Comparison of ENCODE assay signal across 2 cellular contexts in genomic region chr5:67243349-67243748, GRCh38.
TF ChIP-seq lines count a peak whose summit lies in the region.

No MANE protein-coding gene starts in this region.

TF ChIP-seq in IMR-90, 13 proteins besides CTCF, POLR2A, EP300 and RAD21 (continued from another document):
- TF ChIP-seq ELK1 (IDR thresholded peaks at IDR 0.05; ENCODE audit: borderline replicate concordance, low read depth, low read length) (no peak), FOS (IDR thresholded peaks at IDR 0.05; ENCODE audit: low read depth, low read length) (no peak), RFX5 (IDR thresholded peaks at IDR 0.05; ENCODE audit: low read depth, low read length) (no peak), MXI1 (IDR thresholded peaks at IDR 0.05; ENCODE audit: borderline replicate concordance, low read depth, low read length) (no peak), MAZ (IDR thresholded peaks at IDR 0.05; ENCODE audit: borderline replicate concordance, low read depth, low read length) (no peak), BHLHE40 (IDR thresholded peaks at IDR 0.05; ENCODE audit: low read depth, low read length) (no peak), MAFK (IDR thresholded peaks at IDR 0.05; ENCODE audit: low read depth, low read length) (no peak), USF2 (IDR thresholded peaks at IDR 0.05; ENCODE audit: low read depth, low read length) (no peak), NFE2L2 (IDR thresholded peaks at IDR 0.05; ENCODE audit: low read depth, low read length) (no peak)
TF ChIP-seq in IMR-90: peak in this region for 0.

TF ChIP-seq in SK-N-SH, 30 proteins besides CTCF, POLR2A, EP300 and RAD21 (continued from another document):
- TF ChIP-seq USF1 (IDR thresholded peaks at IDR 0.05; ENCODE audit: borderline replicate concordance, low read depth) (no peak), REST (IDR thresholded peaks at IDR 0.05; ENCODE audit: low read depth, low read length) (no peak), ELF1 (IDR thresholded peaks at IDR 0.05) (no peak), POLR2AphosphoS5 (IDR thresholded peaks at IDR 0.05; ENCODE audit: low read depth, low read length) (no peak), YY1 (IDR thresholded peaks at IDR 0.05; ENCODE audit: low read depth) (no peak), JUND (IDR thresholded peaks at IDR 0.05) (no peak), PBX3 (IDR thresholded peaks at IDR 0.05) (no peak), RFX5 (IDR thresholded peaks at IDR 0.05; ENCODE audit: low read length) (no peak), IRF3 (IDR thresholded peaks at IDR 0.05; ENCODE audit: low read depth, low read length) (no peak), TCF12 (IDR thresholded peaks at IDR 0.05) (no peak), SMC3 (IDR thresholded peaks at IDR 0.05; ENCODE audit: low read depth, low read length) (no peak), TEAD4 (IDR thresholded peaks at IDR 0.05; ENCODE audit: borderline replicate concordance, insufficient read depth) (no peak), EZH2phosphoT487 (IDR thresholded peaks at IDR 0.05; ENCODE audit: borderline replicate concordance, low read depth) (no peak), GATA2 (CRISPR knock-in tag; IDR thresholded peaks at IDR 0.05) (no peak), ZBTB33 (IDR thresholded peaks at IDR 0.05; ENCODE audit: borderline replicate concordance, low read depth) (no peak), MXI1 (IDR thresholded peaks at IDR 0.05; ENCODE audit: low read depth, low read length) (no peak), USF2 (IDR thresholded peaks at IDR 0.05; ENCODE audit: borderline replicate concordance, low read depth, low read length) (no peak)
